ENCODE assay signal across 7 cellular contexts in the genomic region with DNA sequence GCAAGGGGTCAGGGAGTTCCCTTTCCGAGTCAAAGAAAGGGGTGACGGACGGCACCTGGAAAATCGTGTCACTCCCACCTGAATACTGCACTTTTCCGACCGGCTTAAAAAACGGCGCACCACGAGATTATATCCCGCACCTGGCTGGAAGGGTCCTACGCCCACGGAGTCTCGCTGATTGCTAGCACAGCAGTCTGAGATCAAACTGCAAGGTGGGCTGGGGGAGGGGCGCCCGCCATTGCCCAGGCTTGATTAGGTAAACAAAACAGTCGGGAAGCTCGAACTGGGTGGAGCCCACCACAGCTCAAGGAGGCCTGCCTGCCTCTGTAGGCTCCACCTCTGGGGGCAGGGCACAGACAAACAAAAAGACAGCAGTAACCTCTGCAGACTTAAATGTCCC.
DNase-seq lines count a peak whose midpoint lies in the region; ATAC-seq, FAIRE-seq and TF ChIP-seq lines count a peak whose summit lies in the region.
"Not testable (repeated sequence)": the region's sequence is repeated elsewhere in the genome, so short reads cannot be mapped to it uniquely, and the experiment has no call there.

No MANE protein-coding gene starts in this region.

- DNase-seq in ELF-1 (ENCODE audit: low read depth, low spot score) = peak; percentile 11
- DNase-seq in H9 = peak; percentile 37
- peak; percentile 42 for DNase-seq in WTC11 (ENCODE audit: low spot score)
- DNase-seq in chondrocyte (ENCODE audit: low spot score) = peak; percentile 56
- DNase-seq in Right ventricle myocardium inferior (ENCODE audit: missing footprints) = peak; percentile 67
- peak; percentile 35 for DNase-seq in kidney
- DNase-seq in posterior vena cava (ENCODE audit: low spot score) = peak; percentile 68

- not testable (repeated sequence) for H3K9me3 ChIP-seq in H9 (ENCODE audit: control insufficient read depth, low read depth, low read length); kidney (ENCODE audit: control insufficient read depth in 1 of 2, low read length in 2 of 2)

- not testable (repeated sequence) for H4K8ac ChIP-seq in H9 (replicated peaks; ENCODE audit: insufficient read length, low read depth, low read length)

- H3K27me3 ChIP-seq in H9 (ENCODE audit: insufficient read depth, low read length) = not testable (repeated sequence)

- not testable (repeated sequence) for ATAC-seq in WTC11, Right ventricle myocardium inferior

- H3K18ac ChIP-seq in H9 (ENCODE audit: insufficient read length, low read depth, low read length) = not testable (repeated sequence)

- H3K56ac ChIP-seq in H9 (ENCODE audit: insufficient read length, low read depth, low read length) = not testable (repeated sequence)

- POLR2A ChIA-PET in WTC11 (lab: Charles Lee) = not testable (repeated sequence)

- not testable (repeated sequence) for H3K27me3 Mint-ChIP-seq in H9 (ENCODE audit: low read depth); WTC11 (ENCODE audit: low read depth); chondrocyte (ENCODE audit: low read depth)

- not testable (repeated sequence) for H3T11ph ChIP-seq in H9 (ENCODE audit: low read length)

- not testable (repeated sequence) for H3K4me2 ChIP-seq in H9 (ENCODE audit: insufficient read depth, insufficient read length, low read length)

- H2BK15ac ChIP-seq in H9 (ENCODE audit: low read depth, low read length) = not testable (repeated sequence)

- H3K4me3 ChIP-seq in kidney (ENCODE audit: low read length in 2 of 2) = not testable (repeated sequence)

- FAIRE-seq in kidney (lab: Jason Lieb, UNC) = not testable (repeated sequence)

- not testable (repeated sequence) for H2AFZ ChIP-seq in H9 (ENCODE audit: low read length)

- H2BK5ac ChIP-seq in H9 (ENCODE audit: insufficient read length, low read length) = not testable (repeated sequence)

- not testable (repeated sequence) for H3K14ac ChIP-seq in H9 (ENCODE audit: insufficient read depth, low read length)

- not testable (repeated sequence) for H2AK5ac ChIP-seq in H9 (ENCODE audit: insufficient read length, low read length)

- H3K27ac ChIP-seq in H9 (ENCODE audit: insufficient read length, low read depth, low read length); kidney (ENCODE audit: low read depth in 2 of 2, low read length in 2 of 2): not testable (repeated sequence)

- H3K4me1 ChIP-seq in H9 (ENCODE audit: insufficient read depth, low read length); kidney (ENCODE audit: control insufficient read depth in 1 of 2, insufficient read depth in 1 of 2, low read depth in 1 of 2, low read length in 2 of 2): not testable (repeated sequence)

- not testable (repeated sequence) for TF ChIP-seq CTCF in H9 (conservative IDR thresholded peaks at IDR 0.05); WTC11 (IDR thresholded peaks at IDR 0.05); chondrocyte (IDR thresholded peaks at IDR 0.05); kidney (IDR thresholded peaks at IDR 0.05; ENCODE audit: borderline replicate concordance, extremely low read depth, insufficient read depth)

- H2BK20ac ChIP-seq in H9 (ENCODE audit: low read depth, low read length, poor library complexity, severe bottlenecking) = not testable (repeated sequence)

- H3K9me3 Mint-ChIP-seq in H9 = not testable (repeated sequence)
- H3K9me3 Mint-ChIP-seq in WTC11 = peaks cover 23% of the 10 kb centered on the region
- H3K9me3 Mint-ChIP-seq in chondrocyte (ENCODE audit: low read depth) = peaks cover 26% of the 10 kb centered on the region

- not testable (repeated sequence) for H4K20me1 ChIP-seq in H9 (ENCODE audit: control insufficient read depth, insufficient read depth, insufficient read length)

- not testable (repeated sequence) for H3K36me3 ChIP-seq in kidney (ENCODE audit: control insufficient read depth in 1 of 2, insufficient read depth in 2 of 2, low read length in 2 of 2)

- CTCF ChIA-PET in WTC11 (lab: Charles Lee) = not testable (repeated sequence)

- not testable (repeated sequence) for H3K4ac ChIP-seq in H9 (ENCODE audit: low read depth, low read length)

- H3K36me3 Mint-ChIP-seq in H9 (ENCODE audit: insufficient read depth in 1 of 3, low read depth in 3 of 3) (peaks cover 4 to 23% (median 7%) of the 10 kb centered on the region in 3 experiments; a peak in 6 of 7 replicates), WTC11 (peaks cover 19% of the 10 kb centered on the region)
- not testable (repeated sequence) for H3K36me3 Mint-ChIP-seq in chondrocyte (ENCODE audit: low read depth)

- not testable (repeated sequence) for H3K27ac Mint-ChIP-seq in H9; WTC11; chondrocyte (ENCODE audit: unreplicated experiment)

- not testable (repeated sequence) for H3K79me1 ChIP-seq in H9 (ENCODE audit: insufficient read depth, low read depth, low read length, poor library complexity, severe bottlenecking)

- not testable (repeated sequence) for H3K4me3 Mint-ChIP-seq in H9; WTC11; chondrocyte (ENCODE audit: unreplicated experiment)

- H3K79me2 ChIP-seq in H9 (ENCODE audit: insufficient read depth, low read length) = not testable (repeated sequence)

- not testable (repeated sequence) for H4K91ac ChIP-seq in H9 (ENCODE audit: insufficient read length, low read depth, low read length)

- not testable (repeated sequence) for H4K5ac ChIP-seq in H9 (ENCODE audit: insufficient read length, low read depth, low read length)

- H3K9ac ChIP-seq in H9 (ENCODE audit: extremely low read depth, insufficient read length, low read length); kidney (ENCODE audit: low read length in 2 of 2): not testable (repeated sequence)

- not testable (repeated sequence) for H2BK12ac ChIP-seq in H9 (ENCODE audit: insufficient read length, low read depth, low read length)

- not testable (repeated sequence) for H2BK120ac ChIP-seq in H9 (ENCODE audit: low read depth, low read length, poor library complexity, severe bottlenecking)

- H3K4me1 Mint-ChIP-seq in H9; WTC11; chondrocyte (ENCODE audit: low read depth): not testable (repeated sequence)

- H3K23ac ChIP-seq in H9 (ENCODE audit: insufficient read length, low read depth, low read length) = not testable (repeated sequence)

- intact Hi-C loops in Right ventricle myocardium inferior (cut with DNase I); kidney (cut with DNase I); posterior vena cava (cut with DNase I): not testable (repeated sequence)

- WGBS in H9 (ENCODE audit: extremely low coverage, insufficient read length, low lambda C conversion rate) = no CpG with 5 or more reads among the region's 17 CpGs

- H3K23me2 ChIP-seq in H9 (ENCODE audit: insufficient read length, low read depth, low read length, poor library complexity, severe bottlenecking) = not testable (repeated sequence)

Comparison
In these comparisons a context has a peak if more than half of its experiments do, and no peak if none do; other contexts are left out.
1. DNase-seq: peak in every context shown above with its lines; median percentile 68 in posterior vena cava; 67 in Right ventricle myocardium inferior; 56 in chondrocyte; 42 in WTC11; 37 in H9; 35 in kidney; 11 in ELF-1.